24 cellular contexts compared by ENCODE assay signal in the genomic region with DNA sequence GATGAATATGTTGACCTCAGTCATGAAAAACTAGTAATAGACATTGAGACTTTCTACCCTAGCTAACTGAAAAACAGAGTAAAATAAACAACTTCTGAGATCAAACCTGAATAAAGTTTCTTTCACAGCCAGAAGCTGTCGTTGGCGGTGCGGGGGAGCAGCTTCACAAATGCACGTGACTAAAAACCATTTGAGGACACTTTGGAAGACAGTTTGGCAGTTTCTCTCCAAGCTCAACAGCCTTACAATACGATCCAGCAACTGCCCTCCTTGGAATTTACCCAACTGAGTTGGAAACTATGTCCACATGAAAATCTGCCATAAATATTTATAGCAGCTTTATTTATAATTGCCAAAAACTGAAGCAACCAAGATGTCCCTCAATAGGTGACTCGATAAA.
DNase-seq lines count a peak whose midpoint lies in the region; ATAC-seq, FAIRE-seq and TF ChIP-seq lines count a peak whose summit lies in the region.
"Had no signal": no experiment of that assay in that cellular context is flagged by ENCODE, and none has a peak within 500 bp of the region (broad histone marks: within the 10 kb centered on the region; RNA-seq: fewer than 3 reads in every experiment).

No MANE protein-coding gene starts in this region.

- no peak overlapping the region for H2AFZ ChIP-seq in K562 (ENCODE audit: low read depth, low read length)

- H3K4me3 ChIP-seq in K562 (no peak overlapping the region), left ventricle myocardium inferior (no peak overlapping the region), skeletal muscle tissue (ENCODE audit: low read length in 3 of 3) (peak overlapping the region; percentile 13 to 22 (median 19))
- H3K4me3 ChIP-seq: A549, MG63 had no signal

- peaks cover 19% of the 10 kb centered on the region; the same call in 1 of the 3 replicates for H3K79me2 ChIP-seq in K562 (ENCODE audit: control insufficient read depth, insufficient read depth, low read length)

- no peak for FAIRE-seq in K562 (lab: Jason Lieb, UNC)
- FAIRE-seq: A549, GM12891, H1 had no signal

- H3K27ac ChIP-seq in K562 (ENCODE audit: extremely low read depth, low read depth, low read length) (no peak overlapping the region), left ventricle myocardium inferior (replicated peaks) (peak overlapping the region; percentile 35), skeletal muscle tissue (ENCODE audit: low read depth, low read length) (peak overlapping the region; percentile 63)
- H3K27ac ChIP-seq: A549, C4-2B, RWPE1 had no signal

- H3K9me3 ChIP-seq in K562 (replicated peaks; ENCODE audit: control insufficient read depth, insufficient read depth, low read depth, low read length) (no peaks in the 10 kb centered on the region), left ventricle myocardium inferior (replicated peaks) (no peaks in the 10 kb centered on the region), skeletal muscle tissue (ENCODE audit: control insufficient read depth in 3 of 3, low read length in 3 of 3) (no peaks in the 10 kb centered on the region)
- H3K9me3 ChIP-seq: A549, Caco-2, MG63 had no signal

- DNase-seq in G401 (ENCODE audit: low spot score) = peak; percentile 52
- no peak for DNase-seq in K562 (ENCODE audit: extremely low read depth in 1 of 4, low spot score in 3 of 4)
- DNase-seq in left ventricle myocardium inferior = no peak
- no peak for DNase-seq in NCI-H748 treated with DMSO at 0.1 percent for 48 hours (lab: John Stamatoyannopoulos, UW)
- no peak for DNase-seq in stimulated activated CD4-positive, alpha-beta T cell treated with anti-CD3 and anti-CD28 coated beads, Interleukin-15, amount 100 ng/mL, for 24 hours
- DNase-seq in omental fat pad (ENCODE audit: low spot score) = no peak
- DNase-seq: Caco-2; CD8-positive, alpha-beta T cell; EL; GF-D8; HCEC 1CT; KG1; MG63; NCI-H1417; NCI-H1694; NCI-H2029 treated with DMSO at 0.1 percent for 48 hours; NCI-H526 treated with DMSO at 0.1 percent for 48 hours had no signal

- in situ Hi-C loops in G401 (cut with HindIII; ENCODE audit: low sequenced_read_pairs) (no loop called here), K562 (cut with MboI) (no loop called here)

- H3K27me3 ChIP-seq in K562 (ENCODE audit: control insufficient read depth in 2 of 2, insufficient read depth in 2 of 2, low read length in 2 of 2) (no peaks in the 10 kb centered on the region), left ventricle myocardium inferior (ENCODE audit: low read depth) (no peaks in the 10 kb centered on the region), skeletal muscle tissue (ENCODE audit: control insufficient read depth in 3 of 3, insufficient read depth in 3 of 3, low read length in 3 of 3) (no peaks in the 10 kb centered on the region)
- H3K27me3 ChIP-seq: MG63 had no signal

- CTCF ChIA-PET in K562 (lab: Yijun Ruan, JAX; ENCODE audit: low intra/inter-chr PET ratio) = no interaction called here

- TF ChIP-seq POLR2A in K562 (conservative IDR thresholded peaks at IDR 0.05) = no peak

- TF ChIP-seq RAD21 in K562 (CRISPR knock-in tag; conservative IDR thresholded peaks at IDR 0.05 in 1 of 2, IDR thresholded peaks at IDR 0.05 in 1 of 2) = no peak

- H3K36me3 ChIP-seq in K562 (ENCODE audit: control insufficient read depth, insufficient read depth, low read length) (no peaks in the 10 kb centered on the region), left ventricle myocardium inferior (no peaks in the 10 kb centered on the region), skeletal muscle tissue (ENCODE audit: control insufficient read depth in 3 of 3, insufficient read depth in 3 of 3, low read length in 3 of 3) (no peaks in the 10 kb centered on the region)
- H3K36me3 ChIP-seq: MG63 had no signal

- H3K9ac ChIP-seq in K562 (ENCODE audit: insufficient read depth in 1 of 2, low read depth in 2 of 2, low read length in 2 of 2) (no peak overlapping the region), skeletal muscle tissue (ENCODE audit: low read depth in 1 of 3, low read length in 3 of 3) (peak overlapping the region in 1 of 3 donors; percentile 1)

- H3K9me1 ChIP-seq in K562 (ENCODE audit: control insufficient read depth, insufficient read depth, low read length) = no peaks in the 10 kb centered on the region

- no peak overlapping the region for H3K4me2 ChIP-seq in K562 (ENCODE audit: insufficient read depth, low read length)
- H3K4me2 ChIP-seq: A549 had no signal

- BruUV-seq in K562 (replicated peaks; lab: Mats Ljungman, UMichigan) = no TSS peak

- H3K4me1 ChIP-seq in K562 (replicated peaks in 1 of 2; ENCODE audit: control insufficient read depth in 2 of 2, insufficient read depth in 2 of 2, low read length in 2 of 2) (peaks cover 5 to 9% of the 10 kb centered on the region in 2 experiments; a peak in 3 of 5 replicates), left ventricle myocardium inferior (peaks cover 56% of the 10 kb centered on the region), skeletal muscle tissue (ENCODE audit: control insufficient read depth in 3 of 3, insufficient read depth in 3 of 3, low read length in 3 of 3) (peaks cover 7 to 21% (median 10%) of the 10 kb centered on the region in 3 donors)
- H3K4me1 ChIP-seq: Caco-2 had no signal

- no peak for ATAC-seq in K562
- ATAC-seq in omental fat pad (ENCODE audit: low FRiP score) = no peak
- ATAC-seq: A549; CD8-positive, alpha-beta T cell; SK-N-SH treated with all-trans-retinoic acid at 6 μM for 48 hours had no signal

- TF ChIP-seq EP300 in K562 (IDR thresholded peaks at IDR 0.05; ENCODE audit: low read length) = no peak

- TF ChIP-seq CTCF in K562 (IDR thresholded peaks at IDR 0.05 in 2 of 3, conservative IDR thresholded peaks at IDR 0.05 in 1 of 3; ENCODE audit: insufficient read depth in 2 of 3, low read depth in 1 of 3, low read length in 3 of 3) (no peak), left ventricle myocardium inferior (IDR thresholded peaks at IDR 0.05; ENCODE audit: borderline replicate concordance) (no peak), omental fat pad (IDR thresholded peaks at IDR 0.05) (no peak)

- POLR2A ChIA-PET in K562 (lab: Yijun Ruan, JAX) = interaction anchor here (1.1 to 1.3 kb wide), 2 partner anchors 10 to 27 kb away, joined by 4 read pairs; no protein-coding TSS in a partner anchor

- 18% methylated on average over 6 of the region's 6 CpGs for whole genome bisulfite sequencing in K562 (ENCODE audit: insufficient coverage, low coverage, missing lambda C conversion rate)

- intact Hi-C loops in K562 (cut with micrococcal nuclease) = no loop called here
- intact Hi-C loops in left ventricle myocardium inferior (cut with micrococcal nuclease) = no loop called here

- peaks cover 10% of the 10 kb centered on the region; the same call in 1 of the 2 replicates for H4K20me1 ChIP-seq in K562 (replicated peaks; ENCODE audit: control insufficient read depth, insufficient read depth, low read length)

TF ChIP-seq in K562, 482 proteins besides CTCF, POLR2A, EP300 and RAD21 (continues in another document):
- TF ChIP-seq FOSL1 (tag; conservative IDR thresholded peaks at IDR 0.05) = no peak
- no peak for TF ChIP-seq PHB2 (IDR thresholded peaks at IDR 0.05; ENCODE audit: low read depth)
- no peak for TF ChIP-seq ELF2 (CRISPR knock-in tag; IDR thresholded peaks at IDR 0.05)
- TF ChIP-seq, protein P1, sequence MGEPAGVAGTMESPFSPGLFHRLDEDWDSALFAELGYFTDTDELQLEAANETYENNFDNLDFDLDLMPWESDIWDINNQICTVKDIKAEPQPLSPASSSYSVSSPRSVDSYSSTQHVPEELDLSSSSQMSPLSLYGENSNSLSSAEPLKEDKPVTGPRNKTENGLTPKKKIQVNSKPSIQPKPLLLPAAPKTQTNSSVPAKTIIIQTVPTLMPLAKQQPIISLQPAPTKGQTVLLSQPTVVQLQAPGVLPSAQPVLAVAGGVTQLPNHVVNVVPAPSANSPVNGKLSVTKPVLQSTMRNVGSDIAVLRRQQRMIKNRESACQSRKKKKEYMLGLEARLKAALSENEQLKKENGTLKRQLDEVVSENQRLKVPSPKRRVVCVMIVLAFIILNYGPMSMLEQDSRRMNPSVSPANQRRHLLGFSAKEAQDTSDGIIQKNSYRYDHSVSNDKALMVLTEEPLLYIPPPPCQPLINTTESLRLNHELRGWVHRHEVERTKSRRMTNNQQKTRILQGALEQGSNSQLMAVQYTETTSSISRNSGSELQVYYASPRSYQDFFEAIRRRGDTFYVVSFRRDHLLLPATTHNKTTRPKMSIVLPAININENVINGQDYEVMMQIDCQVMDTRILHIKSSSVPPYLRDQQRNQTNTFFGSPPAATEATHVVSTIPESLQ (CRISPR knock-in tag; IDR thresholded peaks at IDR 0.05) = no peak
- TF ChIP-seq HMGN3 (IDR thresholded peaks at IDR 0.05; ENCODE audit: borderline replicate concordance, extremely low read depth, insufficient read length, low read depth, low read length) = no peak
- TF ChIP-seq ZNF696 (CRISPR knock-in tag; conservative IDR thresholded peaks at IDR 0.05) = no peak
- TF ChIP-seq CCNT2 (IDR thresholded peaks at IDR 0.05; ENCODE audit: borderline replicate concordance, extremely low read depth, insufficient read length, low read depth, low read length) = no peak
- no peak for TF ChIP-seq NKRF (IDR thresholded peaks at IDR 0.05; ENCODE audit: borderline replicate concordance)
- TF ChIP-seq CREBBP (IDR thresholded peaks at IDR 0.05; ENCODE audit: low read depth, low read length) = no peak
- no peak for TF ChIP-seq NR2C1 (IDR thresholded peaks at IDR 0.05)
- TF ChIP-seq NR2C1 (tag; IDR thresholded peaks at IDR 0.05) = no peak

Comparison
In these comparisons a context has a peak if more than half of its experiments do, and no peak if none do; other contexts are left out.
1. H3K4me3 ChIP-seq: peak in skeletal muscle tissue (3 of 3); none in K562 (single experiment) and left ventricle myocardium inferior (single experiment).